ENCODE assay signal across 9 cellular contexts in the genomic region with DNA sequence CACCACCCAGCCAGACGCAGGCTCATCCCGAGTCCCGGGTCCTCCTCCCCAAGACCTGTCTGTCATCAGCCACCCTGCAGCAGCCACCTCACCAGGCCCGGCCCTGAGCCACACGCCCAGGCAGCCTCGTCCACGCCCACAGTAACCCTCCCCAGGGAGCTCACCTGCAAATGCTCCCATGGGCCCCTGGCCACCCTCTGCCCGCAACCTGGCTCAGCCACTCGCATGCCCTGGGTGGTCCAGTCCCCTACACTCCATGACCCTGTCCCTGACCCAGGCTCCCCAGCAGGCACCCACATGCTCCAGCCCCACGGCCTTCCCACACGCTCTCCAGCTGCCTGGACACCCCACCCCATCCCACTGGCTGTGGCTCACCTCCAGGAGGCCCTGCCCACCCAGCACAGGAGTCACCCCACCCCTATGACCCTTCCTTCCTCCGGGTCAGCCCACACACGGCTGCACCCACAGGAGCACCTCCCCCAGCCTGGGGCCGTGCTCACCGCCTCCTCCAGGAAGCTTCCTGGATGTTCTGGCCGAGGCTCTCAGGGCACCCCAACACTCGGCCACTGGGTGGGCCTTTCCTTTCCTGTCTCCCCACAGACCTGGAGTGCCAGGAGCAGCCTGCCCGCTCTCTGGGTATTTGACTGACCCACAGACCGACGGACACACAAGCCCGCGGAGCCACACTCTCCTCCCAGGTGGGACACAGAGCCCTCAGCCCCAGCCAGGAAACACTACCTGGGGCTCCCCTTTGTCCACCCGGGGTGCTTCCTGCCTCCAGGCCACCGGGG. TPM values are rescaled to one million over a fixed set of nuclear protein-coding genes. Genes with fewer than 3 reads are reported as not detected.
A peak's percentile ranks its signal among the peaks of the same experiment; 100 is the strongest.
DNase-seq lines count a peak whose midpoint lies in the region; ATAC-seq and TF ChIP-seq lines count a peak whose summit lies in the region.
"Had no signal": no experiment of that assay in that cellular context is flagged by ENCODE, and none has a peak within 500 bp of the region (broad histone marks: within the 10 kb centered on the region; RNA-seq: fewer than 3 reads in every experiment).

No MANE protein-coding gene starts in this region.

- H4K20me1 ChIP-seq in Loucy (ENCODE audit: insufficient read depth, low read length, poor library complexity, severe bottlenecking) (peaks cover 73% of the 10 kb centered on the region), neural cell (ENCODE audit: insufficient read depth) (peaks cover 12% of the 10 kb centered on the region)

- peaks cover 33% of the 10 kb centered on the region for H3K4me1 Mint-ChIP-seq in CD4-positive, alpha-beta T cell (ENCODE audit: low read depth)

- H3K36me3 Mint-ChIP-seq in CD4-positive, alpha-beta T cell (ENCODE audit: low read depth), result peaks cover 30% of the 10 kb centered on the region

- H3K4me3 Mint-ChIP-seq in CD4-positive, alpha-beta T cell, result peak overlapping the region; percentile 71

- peaks cover 7% of the 10 kb centered on the region for H3K27me3 Mint-ChIP-seq in CD4-positive, alpha-beta T cell

- H3F3A ChIP-seq in Loucy (ENCODE audit: low read depth) (peaks cover 4% of the 10 kb centered on the region; the same call in 1 of the 2 replicates), neural cell (ENCODE audit: insufficient read depth, low read length, poor library complexity, severe bottlenecking) (no peaks in the 10 kb centered on the region)

- TF ChIP-seq CTCF in CD4-positive, alpha-beta T cell (IDR thresholded peaks at IDR 0.05), result no peak
- TF ChIP-seq CTCF in Loucy (conservative IDR thresholded peaks at IDR 0.05; ENCODE audit: low read length) (no peak), neural cell (IDR thresholded peaks at IDR 0.05; ENCODE audit: poor library complexity, severe bottlenecking) (no peak)

- H3K36me3 ChIP-seq in Loucy (ENCODE audit: insufficient read depth, low read length) (peaks cover 13% of the 10 kb centered on the region; the same call in 1 of the 2 replicates), duodenal mucosa (ENCODE audit: control insufficient read depth in 1 of 2, insufficient read depth in 2 of 2, low read length in 2 of 2) (peaks cover 2 to 18% of the 10 kb centered on the region in 2 donors), neural cell (ENCODE audit: insufficient read depth, low read length) (no peaks in the 10 kb centered on the region)

- DNase-seq in CD4-positive, alpha-beta T cell, result no peak
- no peak for DNase-seq in DMS 273 (lab: John Stamatoyannopoulos, UW; ENCODE audit: unreplicated experiment)
- no peak for DNase-seq in NCI-H345 (lab: John Stamatoyannopoulos, UW)
- DNase-seq in SIG-M5 (lab: John Stamatoyannopoulos, UW), result no peak
- no peak for DNase-seq in HEK293T (ENCODE audit: extremely low spot score)
- DNase-seq: T1000 had no signal

- H2AFZ ChIP-seq in Loucy (ENCODE audit: low read length) (no peak overlapping the region), neural cell (ENCODE audit: low read depth, low read length) (no peak overlapping the region)

- no peak for TF ChIP-seq RAD21 in neural cell (conservative IDR thresholded peaks at IDR 0.05)

- H3K4me3 ChIP-seq in Loucy (ENCODE audit: low read length, poor library complexity, severe bottlenecking), result peak overlapping the region; percentile 99
- peak overlapping the region; percentile 29 to 40 for H3K4me3 ChIP-seq in duodenal mucosa (ENCODE audit: low read depth in 1 of 2, low read length in 2 of 2)
- H3K4me3 ChIP-seq in neural cell (ENCODE audit: low read length), result peak overlapping the region; percentile 7

- H3K9me3 ChIP-seq in CD4-positive, alpha-beta T cell (ENCODE audit: control insufficient read depth, low read length), result no peaks in the 10 kb centered on the region
- no peaks in the 10 kb centered on the region for H3K9me3 ChIP-seq in Loucy (ENCODE audit: insufficient read depth, low read depth, low read length)
- no peaks in the 10 kb centered on the region for H3K9me3 ChIP-seq in duodenal mucosa (ENCODE audit: control insufficient read depth in 1 of 2, low read length in 2 of 2)
- no peaks in the 10 kb centered on the region for H3K9me3 ChIP-seq in neural cell (ENCODE audit: low read length)

- POLR2A ChIA-PET in CD4-positive, alpha-beta T cell (lab: Charles Lee), result interaction anchor here (1.0 kb wide), 1 partner anchor 58 kb away, joined by 3 read pairs; no protein-coding TSS in a partner anchor
- POLR2A ChIA-PET in HEK293T (lab: Yijun Ruan, JAX), result interaction anchor here (1.5 to 4.3 kb wide), 2 partner anchors 12 to 252 kb away, joined by 3 to 16 read pairs; a partner anchor contains a TSS

- CTCF ChIA-PET in CD4-positive, alpha-beta T cell (lab: Charles Lee), result no interaction called here
- CTCF ChIA-PET in HEK293T (lab: Yijun Ruan, JAX), result no interaction called here

- H3K9me3 Mint-ChIP-seq in CD4-positive, alpha-beta T cell, result no peaks in the 10 kb centered on the region

- H3K79me2 ChIP-seq in Loucy (ENCODE audit: insufficient read depth, low read length) (peaks cover 77% of the 10 kb centered on the region), neural cell (replicated peaks; ENCODE audit: insufficient read depth, low read length) (peaks cover 43% of the 10 kb centered on the region)

- H3K9ac ChIP-seq in Loucy (ENCODE audit: low read depth, low read length, poor library complexity, severe bottlenecking), result peak overlapping the region; percentile 97
- peak overlapping the region in 1 of 2 donors; percentile 54 for H3K9ac ChIP-seq in duodenal mucosa (ENCODE audit: low read depth in 1 of 2, low read length in 2 of 2)
- peak overlapping the region; percentile 16 for H3K9ac ChIP-seq in neural cell (ENCODE audit: low read length)

- intact Hi-C loops in CD4-positive, alpha-beta T cell (cut with DNase I, micrococcal nuclease), result no loop called here

- ATAC-seq in CD4-positive, alpha-beta T cell (ENCODE audit: poor library complexity), result no peak

- no peak overlapping the region for H3K27ac ChIP-seq in CD4-positive, alpha-beta T cell (ENCODE audit: low read depth, low read length)
- H3K27ac ChIP-seq in duodenal mucosa (ENCODE audit: low read depth, low read length) (no peak overlapping the region), neural cell (ENCODE audit: low read length) (no peak overlapping the region)

- peaks cover 26% of the 10 kb centered on the region for H3K4me1 ChIP-seq in Loucy (ENCODE audit: insufficient read depth, low read length, poor library complexity, severe bottlenecking)
- H3K4me1 ChIP-seq in duodenal mucosa (ENCODE audit: control insufficient read depth in 1 of 2, insufficient read depth in 2 of 2, low read length in 2 of 2), result peaks cover 41 to 48% of the 10 kb centered on the region in 2 donors

- peak overlapping the region; percentile 74 for H3K27ac Mint-ChIP-seq in CD4-positive, alpha-beta T cell

- H3K27me3 ChIP-seq in CD4-positive, alpha-beta T cell (ENCODE audit: control insufficient read depth, insufficient read depth, low read length), result no peaks in the 10 kb centered on the region
- peaks cover 4% of the 10 kb centered on the region for H3K27me3 ChIP-seq in Loucy (ENCODE audit: insufficient read depth, low read length, poor library complexity, severe bottlenecking)
- H3K27me3 ChIP-seq in duodenal mucosa (ENCODE audit: control insufficient read depth in 1 of 2, insufficient read depth in 2 of 2, low read length in 2 of 2), result no peaks in the 10 kb centered on the region
- H3K27me3 ChIP-seq in neural cell (ENCODE audit: insufficient read depth, low read depth, low read length), result no peaks in the 10 kb centered on the region

- TF ChIP-seq EP300 in neural cell (conservative IDR thresholded peaks at IDR 0.05; ENCODE audit: poor library complexity, severe bottlenecking), result no peak

- H3K9me2 ChIP-seq in Loucy (replicated peaks; ENCODE audit: low read depth, low read length) (no peaks in the 10 kb centered on the region), neural cell (ENCODE audit: insufficient read depth, low read length) (no peaks in the 10 kb centered on the region)

- H3K4me2 ChIP-seq in Loucy (ENCODE audit: low read depth, low read length, poor library complexity, severe bottlenecking) (peak overlapping the region; percentile 97), neural cell (ENCODE audit: low read length) (no peak overlapping the region)

TF ChIP-seq in neural cell, 6 proteins besides CTCF, POLR2A, EP300 and RAD21:
- TF ChIP-seq MXI1 (conservative IDR thresholded peaks at IDR 0.05; ENCODE audit: poor library complexity, severe bottlenecking) (no peak), POLR2AphosphoS5 (IDR thresholded peaks at IDR 0.05) (no peak), EZH2 (IDR thresholded peaks at IDR 0.05; ENCODE audit: borderline replicate concordance, insufficient read depth, low read length, poor library complexity, severe bottlenecking) (no peak), TAF1 (IDR thresholded peaks at IDR 0.05; ENCODE audit: low read depth) (no peak), SMC3 (conservative IDR thresholded peaks at IDR 0.05; ENCODE audit: poor library complexity) (no peak)

TF ChIP-seq in HEK293T, 16 proteins besides CTCF, POLR2A, EP300 and RAD21:
- TF ChIP-seq L3MBTL2 (conservative IDR thresholded peaks at IDR 0.05) (no peak), CTBP1 (IDR thresholded peaks at IDR 0.05; ENCODE audit: borderline replicate concordance) (no peak), SP1 (IDR thresholded peaks at IDR 0.05) (no peak)
TF ChIP-seq in HEK293T: peak in this region for 0.

RNA-seq across cellular contexts. Expression of a gene that starts 3.6 kb away (rescaled TPM):
- 100 to 1,000 TPM; 388 to 390 TPM for total RNA-seq in CD4-positive, alpha-beta T cell
- 176 and 208 TPM in 2 replicates for polyA plus RNA-seq in neural cell
- 56.3 and 75.7 TPM in 2 replicates for polyA minus RNA-seq in neural cell

RNA-seq across cellular contexts. Expression of a gene that starts 4.0 kb away (rescaled TPM):
- total RNA-seq in CD4-positive, alpha-beta T cell, result not detected
- not detected in 2 replicates for polyA plus RNA-seq in neural cell
- polyA minus RNA-seq in neural cell, result not detected in 2 replicates

RNA-seq across cellular contexts. Expression of a gene that starts 9.1 kb away (rescaled TPM):
- 100 to 1,000 TPM; 307 to 318 TPM for total RNA-seq in CD4-positive, alpha-beta T cell
- polyA plus RNA-seq in neural cell, result 42.8 and 45.3 TPM in 2 replicates
- 54.0 and 58.2 TPM in 2 replicates for polyA minus RNA-seq in neural cell

RNA-seq across cellular contexts. Expression of a gene that starts 17.1 kb away (rescaled TPM):
- total RNA-seq in CD4-positive, alpha-beta T cell, result under 1 TPM; 0.17 to 0.22 TPM
- polyA plus RNA-seq in neural cell, result 0.46 and 5.0 TPM in 2 replicates
- 0.12 and 0.24 TPM in 2 replicates for polyA minus RNA-seq in neural cell

RNA-seq across cellular contexts. Expression of a gene that starts 22.6 kb away (rescaled TPM):
- 100 to 1,000 TPM; 114 to 118 TPM for total RNA-seq in CD4-positive, alpha-beta T cell
- polyA plus RNA-seq in neural cell, result 51.8 and 75.2 TPM in 2 replicates
- 36.2 and 36.3 TPM in 2 replicates for polyA minus RNA-seq in neural cell

Comparison
In these comparisons a context has a peak if more than half of its experiments do, and no peak if none do; other contexts are left out.
1. H3K4me3 ChIP-seq: peak in every context shown above with its lines; median percentile 99 in Loucy; 34 in duodenal mucosa; 7 in neural cell.